ENCODE assay signal across 1 cellular context in the genomic region with DNA sequence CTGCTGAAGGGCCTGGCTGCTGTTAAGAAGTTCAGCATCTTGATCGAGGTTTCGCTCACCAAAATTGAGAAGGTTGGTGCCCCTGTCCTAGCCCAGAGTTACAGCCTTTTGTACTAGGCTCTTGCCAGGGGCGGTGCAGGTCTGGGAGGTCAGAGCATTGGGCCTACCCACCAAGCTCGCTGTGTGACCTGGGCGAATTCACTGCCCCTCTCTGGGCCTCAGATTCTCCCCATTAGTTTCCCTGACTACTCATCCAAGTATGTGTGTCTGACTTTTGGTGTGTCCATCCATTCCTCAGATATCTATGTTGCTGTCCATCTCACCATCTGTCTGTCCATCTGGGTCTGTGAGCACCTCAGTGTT.
TF ChIP-seq lines count a peak whose summit lies in the region.

No MANE protein-coding gene starts in this region.

TF ChIP-seq in HepG2, 621 proteins besides CTCF, POLR2A, EP300 and RAD21:
- TF ChIP-seq ZNF768 (CRISPR knock-in tag; IDR thresholded peaks at IDR 0.05): peak; percentile 92
- no peak for TF ChIP-seq ZFP37 (CRISPR knock-in tag; IDR thresholded peaks at IDR 0.05; ENCODE audit: borderline replicate concordance)
